In the genomic region with DNA sequence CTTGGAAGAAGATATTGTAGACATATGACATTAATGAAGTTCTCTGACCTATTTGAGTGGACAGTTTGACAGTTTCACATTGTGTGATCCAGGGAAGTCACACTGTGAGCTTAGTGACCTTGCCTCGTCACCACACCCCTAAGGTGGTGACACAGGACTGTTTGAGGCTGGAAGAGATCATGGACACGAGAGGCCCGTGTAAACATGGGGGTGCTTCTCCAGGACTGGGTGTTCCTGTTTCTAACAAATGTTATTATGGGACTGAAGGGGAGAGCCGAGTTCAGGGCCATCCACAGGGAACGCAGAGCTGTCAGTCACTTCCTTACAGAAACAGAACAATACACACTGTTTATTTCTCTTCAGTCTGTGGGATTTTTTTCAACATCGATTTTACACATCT, we compare ENCODE assay signal across 13 cellular contexts.
"Had no signal": no experiment of that assay in that cellular context is flagged by ENCODE, and none has a peak within 500 bp of the region (broad histone marks: within the 10 kb centered on the region; RNA-seq: fewer than 3 reads in every experiment).

No MANE protein-coding gene starts in this region.

- ATAC-seq: esophagus mucosa, left lung had no signal

- H3K27ac Mint-ChIP-seq: naive B cell, nephron had no signal

- H3K4me3 ChIP-seq: left lung, lung, smooth muscle cell had no signal

- H3K4me2 ChIP-seq: smooth muscle cell had no signal

- H3K36me3 ChIP-seq: left lung had no signal

- H3K27ac ChIP-seq: left lung had no signal

- DNase-seq: effector memory CD4-positive, alpha-beta T cell; islet precursor cell; left lung; mesendoderm; naive B cell; posterior cingulate gyrus; stimulated activated CD4-positive, alpha-beta T cell treated with anti-CD3 and anti-CD28 coated beads, Interleukin-2, amount 100 ng/mL, for 48 hours; stimulated activated naive CD4-positive, alpha-beta T cell treated with Interleukin-2 at 50 U/mL for 16 hours; trophoblast cell had no signal

- H3K4me1 ChIP-seq: left lung had no signal

- H3K27me3 ChIP-seq: left lung had no signal

- H3K4me3 Mint-ChIP-seq: naive B cell, nephron had no signal

- H3K4me1 Mint-ChIP-seq: naive B cell, nephron had no signal
